14 cellular contexts compared by ENCODE assay signal in genomic region chr12:4201333-4202105, GRCh38.
DNase-seq lines count a peak whose midpoint lies in the region; ATAC-seq and TF ChIP-seq lines count a peak whose summit lies in the region.
"Had no signal": no experiment of that assay in that cellular context is flagged by ENCODE, and none has a peak within 500 bp of the region (broad histone marks: within the 10 kb centered on the region; RNA-seq: fewer than 3 reads in every experiment).

No MANE protein-coding gene starts in this region.

- H3K4me1 Mint-ChIP-seq in activated B cell treated with CpG ODN at 0.5 μM for 24 hours = peaks cover 64% of the 10 kb centered on the region
- H3K4me1 Mint-ChIP-seq in naive B cell = peaks cover 60 to 70% (median 64%) of the 10 kb centered on the region in 3 donors
- no peaks in the 10 kb centered on the region for H3K4me1 Mint-ChIP-seq in stimulated activated effector memory CD8-positive, alpha-beta T cell treated with anti-CD3 and anti-CD28 coated beads, Interleukin-12 subunit alpha, Interleukin-12 subunit beta, amount 100 ng/mL, for 72 hours

- POLR2A ChIA-PET in activated B cell treated with CpG ODN at 0.5 μM for 24 hours (lab: Charles Lee) (interaction anchor here (0.8 to 6.4 kb wide), 9 partner anchors 8 to 72 kb away, joined by 3 to 52 read pairs (median 6); partner anchors contain the start of gene CCND2), RWPE1 (lab: Yijun Ruan, JAX; ENCODE audit: low non-redundant PET) (no interaction called here)

- DNase-seq in activated B cell treated with CpG ODN at 0.5 μM for 24 hours (peak; percentile 48), naive B cell (peak; percentile 68), NCI-H1417 treated with DMSO at 0.1 percent for 48 hours (lab: John Stamatoyannopoulos, UW) (no peak), RWPE1 (ENCODE audit: low spot score) (no peak), NOMO-1 treated with dmso at 0.1 percent for 144 hours (lab: John Stamatoyannopoulos, UW; ENCODE audit: unreplicated experiment) (no peak)
- peak in 1 of 2 donors; percentile 39 for DNase-seq in stimulated activated effector memory CD8-positive, alpha-beta T cell treated with anti-CD3 and anti-CD28 coated beads, Interleukin-12 subunit alpha, Interleukin-12 subunit beta, amount 100 ng/mL, for 72 hours (ENCODE audit: low spot score in 2 of 2)
- DNase-seq: C1 segment of cervical spinal cord, DMS153, IMR-90, NCI-H1417, NCI-H2029 treated with DMSO at 0.1 percent for 48 hours, NCI-H226, NCI-H526 had no signal

- no peaks in the 10 kb centered on the region for H3K27me3 Mint-ChIP-seq in activated B cell treated with CpG ODN at 0.5 μM for 24 hours
- H3K27me3 Mint-ChIP-seq in naive B cell = no peaks in the 10 kb centered on the region

- CTCF ChIA-PET in activated B cell treated with CpG ODN at 0.5 μM for 24 hours (lab: Charles Lee) (interaction anchor here (1.0 to 1.5 kb wide), 8 partner anchors 12 to 94 kb away, joined by 3 to 7 read pairs (median 4); no protein-coding TSS in a partner anchor), RWPE1 (lab: Yijun Ruan, JAX) (no interaction called here)

- intact Hi-C loops in activated B cell treated with CpG ODN at 0.5 μM for 24 hours (cut with micrococcal nuclease) = loop anchor here (1.0 to 2.0 kb wide), 6 partner anchors 13 to 94 kb away; partner anchors contain the start of gene CCND2

- peak overlapping the region; percentile 65 for H3K27ac Mint-ChIP-seq in activated B cell treated with CpG ODN at 0.5 μM for 24 hours
- H3K27ac Mint-ChIP-seq in naive B cell = peak overlapping the region in 4 of 6 donors; percentile 20 to 84 (median 76)
- H3K27ac Mint-ChIP-seq in stimulated activated effector memory CD8-positive, alpha-beta T cell treated with anti-CD3 and anti-CD28 coated beads, Interleukin-12 subunit alpha, Interleukin-12 subunit beta, amount 100 ng/mL, for 72 hours = peak overlapping the region; percentile 32

- TF ChIP-seq CTCF in activated B cell treated with CpG ODN at 0.5 μM for 24 hours (IDR thresholded peaks at IDR 0.05) = no peak
- TF ChIP-seq CTCF in RWPE1 (conservative IDR thresholded peaks at IDR 0.05; ENCODE audit: low read depth) = no peak

- no peaks in the 10 kb centered on the region for H3K9me3 Mint-ChIP-seq in activated B cell treated with CpG ODN at 0.5 μM for 24 hours
- no peaks in the 10 kb centered on the region for H3K9me3 Mint-ChIP-seq in naive B cell
- no peaks in the 10 kb centered on the region for H3K9me3 Mint-ChIP-seq in stimulated activated effector memory CD8-positive, alpha-beta T cell treated with anti-CD3 and anti-CD28 coated beads, Interleukin-12 subunit alpha, Interleukin-12 subunit beta, amount 100 ng/mL, for 72 hours

- ATAC-seq in GM21786 (IDR thresholded peaks at IDR 0.05; ENCODE audit: unreplicated experiment) (peak; percentile 56), activated B cell treated with CpG ODN at 0.5 μM for 24 hours (ENCODE audit: low read depth) (peak; percentile 97), naive B cell (ENCODE audit: low read depth in 2 of 2) (peak; percentile 88 to 98)
- peak; percentile 34 for ATAC-seq in stimulated activated effector memory CD8-positive, alpha-beta T cell treated with anti-CD3 and anti-CD28 coated beads, Interleukin-12 subunit alpha, Interleukin-12 subunit beta, amount 100 ng/mL, for 72 hours

- H3K36me3 Mint-ChIP-seq in activated B cell treated with CpG ODN at 0.5 μM for 24 hours (ENCODE audit: low read depth) (no peaks in the 10 kb centered on the region), naive B cell (no peaks in the 10 kb centered on the region)
- H3K36me3 Mint-ChIP-seq in stimulated activated effector memory CD8-positive, alpha-beta T cell treated with anti-CD3 and anti-CD28 coated beads, Interleukin-12 subunit alpha, Interleukin-12 subunit beta, amount 100 ng/mL, for 72 hours = no peaks in the 10 kb centered on the region

- no peak overlapping the region for H3K27ac ChIP-seq in RWPE1

- H3K4me3 Mint-ChIP-seq in activated B cell treated with CpG ODN at 0.5 μM for 24 hours = peak overlapping the region; percentile 32
- peak overlapping the region in 6 of 8 donors; percentile 21 to 75 (median 66) for H3K4me3 Mint-ChIP-seq in naive B cell
- H3K4me3 Mint-ChIP-seq in stimulated activated effector memory CD8-positive, alpha-beta T cell treated with anti-CD3 and anti-CD28 coated beads, Interleukin-12 subunit alpha, Interleukin-12 subunit beta, amount 100 ng/mL, for 72 hours = no peak overlapping the region

Comparison
In these comparisons a context has a peak if more than half of its experiments do, and no peak if none do; other contexts are left out.
1. ATAC-seq: peak in every context shown above with its lines; median percentile 97 in activated B cell treated with CpG ODN at 0.5 μM for 24 hours; 93 in naive B cell; 56 in GM21786; 34 in stimulated activated effector memory CD8-positive, alpha-beta T cell treated with anti-CD3 and anti-CD28 coated beads, Interleukin-12 subunit alpha, Interleukin-12 subunit beta, amount 100 ng/mL, for 72 hours.
2. DNase-seq: peak in activated B cell treated with CpG ODN at 0.5 μM for 24 hours (single experiment) and naive B cell (single experiment); none in NCI-H1417 treated with DMSO at 0.1 percent for 48 hours (single experiment), RWPE1 (single experiment) and NOMO-1 treated with dmso at 0.1 percent for 144 hours (single experiment).
3. Peak in every context shown above with its lines, with median percentiles within 50 percentile points of each other: H3K27ac Mint-ChIP-seq.